8 cellular contexts compared by ENCODE assay signal in the genomic region with DNA sequence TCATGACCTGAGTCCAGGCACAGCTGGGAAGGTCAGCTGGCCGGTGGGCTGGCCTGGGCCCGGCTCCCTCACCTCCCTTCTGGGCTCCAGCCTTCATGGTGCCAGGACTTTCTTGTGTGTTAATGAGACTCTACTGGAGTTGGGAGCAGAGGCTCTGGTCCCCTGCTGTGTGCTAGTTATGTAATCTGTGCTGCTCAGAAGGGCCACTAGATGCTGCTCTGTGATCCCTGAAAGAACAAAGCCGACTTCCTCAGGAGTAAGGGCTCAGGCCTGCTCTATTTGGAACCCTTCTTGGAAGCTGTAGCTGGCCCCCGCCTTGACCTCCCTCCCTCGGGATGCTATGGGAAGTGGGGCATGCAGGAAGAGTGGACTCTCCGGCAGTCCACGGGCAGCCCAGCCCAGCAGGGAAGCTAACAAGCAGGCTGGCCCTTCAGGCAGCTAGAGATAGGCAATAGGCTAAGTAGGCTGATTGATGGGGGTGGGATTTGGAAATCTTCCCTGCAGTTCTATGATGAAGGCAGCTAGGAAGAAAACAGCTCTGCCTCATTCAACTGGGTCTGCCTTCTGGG. TPM values are rescaled to one million over a fixed set of nuclear protein-coding genes. Genes with fewer than 3 reads are reported as not detected.
DNase-seq lines count a peak whose midpoint lies in the region; ATAC-seq and TF ChIP-seq lines count a peak whose summit lies in the region.

No MANE protein-coding gene starts in this region.

- WGBS in adrenal gland, 4 donors: 10 to 17% (median 12%) methylated on average over 2 to 7 of the region's 7 CpGs

- peaks cover 24 to 26% of the 10 kb centered on the region in 2 donors for H3K4me1 ChIP-seq in adrenal gland (replicated peaks in 1 of 2)

- H3K27me3 ChIP-seq in adrenal gland: no peaks in the 10 kb centered on the region

- TF ChIP-seq POLR2A in adrenal gland (IDR thresholded peaks at IDR 0.05): peak in 1 of 2 donors; percentile 36

- ATAC-seq in GM21576 (IDR thresholded peaks at IDR 0.05; ENCODE audit: unreplicated experiment): no peak
- no peak for ATAC-seq in HG02970 (IDR thresholded peaks at IDR 0.05; ENCODE audit: low FRiP score, unreplicated experiment)

- intact Hi-C loops in adrenal gland (cut with DNase I): loop anchor here (10.0 kb wide), 2 partner anchors 261 to 271 kb away; no protein-coding TSS in a partner anchor

- peaks cover 0 to 43% of the 10 kb centered on the region in 2 donors for H3K36me3 ChIP-seq in adrenal gland (replicated peaks in 1 of 2)

- TF ChIP-seq CTCF in HFF-Myc (IDR thresholded peaks at IDR 0.05; ENCODE audit: low read depth, low read length, missing control alignments) (peak; percentile 71), adrenal gland (IDR thresholded peaks at IDR 0.05) (peak; percentile 36 to 85 (median 80))

- peak overlapping the region in 4 of 5 donors; percentile 68 to 87 (median 74) for H3K27ac ChIP-seq in adrenal gland

- peak; percentile 62 for DNase-seq in Caki2 (ENCODE audit: low read depth)
- no peak for DNase-seq in HFF-Myc (ENCODE audit: extremely low read depth, low read depth)
- DNase-seq in NCI-H69 (lab: John Stamatoyannopoulos, UW): peak; percentile 95
- peak; percentile 68 to 91 (median 86) for DNase-seq in adrenal gland
- peak; percentile 50 for DNase-seq in glomerular visceral epithelial cell (ENCODE audit: extremely low spot score)
- DNase-seq in occipital lobe (lab: John Stamatoyannopoulos, UW): peak; percentile 87

- in situ Hi-C loops in Caki2 (cut with HindIII; ENCODE audit: low pct_unique_long_range_greater_than_20kb, low sequenced_read_pairs): no loop called here

- H3K4me3 ChIP-seq in HFF-Myc (replicated peaks; ENCODE audit: low read depth, low read length) (no peak overlapping the region), adrenal gland (no peak overlapping the region)

- no peaks in the 10 kb centered on the region for H3K9me3 ChIP-seq in adrenal gland (replicated peaks in 1 of 3)

RNA-seq across cellular contexts. Expression of a gene that starts 3.3 kb away (rescaled TPM):
- total RNA-seq in Caki2 (2014; rRNA removed; shearing (Covaris generic); ENCODE audit: low replicate concordance): 0.87 and 4.5 TPM in 2 replicates
- total RNA-seq in adrenal gland: 1 to 10 TPM; 1.1 to 4.5 (median 2.7) TPM
- 1 to 10 TPM in 2 of 3 donors, under 1 TPM in 1; 0.98 to 3.0 (median 1.8) TPM for polyA plus RNA-seq in adrenal gland
- total RNA-seq in occipital lobe: 255 TPM

RNA-seq across cellular contexts. Expression of a gene that starts 39.2 kb away (rescaled TPM):
- 83.7 and 138 TPM in 2 replicates for total RNA-seq in Caki2 (2014; rRNA removed; shearing (Covaris generic); ENCODE audit: low replicate concordance)
- 100 to 1,000 TPM in 1 of 8 donors, 10 to 100 TPM in 7; 30.2 to 113 (median 57.1) TPM for total RNA-seq in adrenal gland
- polyA plus RNA-seq in adrenal gland: 10 to 100 TPM; 25.0 to 95.2 (median 46.5) TPM
- 53.2 TPM for total RNA-seq in occipital lobe

Comparison
In these comparisons a context has a peak if more than half of its experiments do, and no peak if none do; other contexts are left out.
1. RNA of a gene that starts 3.3 kb away (total RNA-seq): 255 TPM in occipital lobe (single experiment); 0.87 to 4.5 TPM in Caki2 and 1.1 to 4.5 TPM in adrenal gland; every median in the first group is over 10 times any median in the second.